1 cellular context compared by ENCODE assay signal in the genomic region with DNA sequence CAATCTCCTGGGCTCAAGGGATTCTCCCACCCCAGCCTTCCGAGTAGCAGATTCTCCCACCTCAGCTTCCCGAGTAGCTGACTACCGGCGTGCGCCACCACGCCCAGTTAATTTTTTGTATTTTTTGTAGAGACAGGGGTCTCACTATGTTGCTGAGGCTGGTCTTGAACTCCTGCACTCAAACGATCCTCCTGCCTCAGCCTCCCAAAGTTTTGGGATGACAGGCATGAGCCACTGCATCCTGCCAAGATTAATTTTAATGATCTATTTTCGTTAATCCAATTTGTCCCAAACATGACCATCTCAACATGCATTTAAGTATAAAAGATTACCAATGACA.
TF ChIP-seq lines count a peak whose summit lies in the region.

No MANE protein-coding gene starts in this region.

TF ChIP-seq in HEK293, 187 proteins besides CTCF, POLR2A, EP300 and RAD21 (continued from another document):
- TF ChIP-seq, protein P1, sequence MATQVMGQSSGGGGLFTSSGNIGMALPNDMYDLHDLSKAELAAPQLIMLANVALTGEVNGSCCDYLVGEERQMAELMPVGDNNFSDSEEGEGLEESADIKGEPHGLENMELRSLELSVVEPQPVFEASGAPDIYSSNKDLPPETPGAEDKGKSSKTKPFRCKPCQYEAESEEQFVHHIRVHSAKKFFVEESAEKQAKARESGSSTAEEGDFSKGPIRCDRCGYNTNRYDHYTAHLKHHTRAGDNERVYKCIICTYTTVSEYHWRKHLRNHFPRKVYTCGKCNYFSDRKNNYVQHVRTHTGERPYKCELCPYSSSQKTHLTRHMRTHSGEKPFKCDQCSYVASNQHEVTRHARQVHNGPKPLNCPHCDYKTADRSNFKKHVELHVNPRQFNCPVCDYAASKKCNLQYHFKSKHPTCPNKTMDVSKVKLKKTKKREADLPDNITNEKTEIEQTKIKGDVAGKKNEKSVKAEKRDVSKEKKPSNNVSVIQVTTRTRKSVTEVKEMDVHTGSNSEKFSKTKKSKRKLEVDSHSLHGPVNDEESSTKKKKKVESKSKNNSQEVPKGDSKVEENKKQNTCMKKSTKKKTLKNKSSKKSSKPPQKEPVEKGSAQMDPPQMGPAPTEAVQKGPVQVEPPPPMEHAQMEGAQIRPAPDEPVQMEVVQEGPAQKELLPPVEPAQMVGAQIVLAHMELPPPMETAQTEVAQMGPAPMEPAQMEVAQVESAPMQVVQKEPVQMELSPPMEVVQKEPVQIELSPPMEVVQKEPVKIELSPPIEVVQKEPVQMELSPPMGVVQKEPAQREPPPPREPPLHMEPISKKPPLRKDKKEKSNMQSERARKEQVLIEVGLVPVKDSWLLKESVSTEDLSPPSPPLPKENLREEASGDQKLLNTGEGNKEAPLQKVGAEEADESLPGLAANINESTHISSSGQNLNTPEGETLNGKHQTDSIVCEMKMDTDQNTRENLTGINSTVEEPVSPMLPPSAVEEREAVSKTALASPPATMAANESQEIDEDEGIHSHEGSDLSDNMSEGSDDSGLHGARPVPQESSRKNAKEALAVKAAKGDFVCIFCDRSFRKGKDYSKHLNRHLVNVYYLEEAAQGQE (tag by site-specific recombination; IDR thresholded peaks at IDR 0.05) = no peak
